In the genomic region with DNA sequence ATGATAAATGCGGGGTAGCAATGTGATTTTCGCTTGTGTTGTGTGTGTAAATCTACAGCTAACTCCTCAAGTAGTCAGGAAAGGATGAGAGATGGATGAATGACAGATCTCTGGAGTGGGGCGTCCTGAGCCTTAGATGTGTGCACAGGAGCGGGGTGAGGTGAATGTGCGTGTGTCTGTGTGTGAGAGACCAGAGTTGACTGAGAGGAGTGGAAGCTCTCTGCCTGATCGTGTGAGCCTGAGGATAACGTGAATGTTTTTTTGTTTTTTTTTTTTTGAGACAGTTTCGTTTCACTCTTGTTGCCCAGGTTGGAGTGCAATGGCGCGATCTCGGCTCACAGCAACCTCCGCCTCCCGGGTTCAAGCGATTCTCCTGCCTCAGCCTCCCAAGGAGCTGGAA, we compare ENCODE assay signal across 9 cellular contexts. TPM values are rescaled to one million over a fixed set of nuclear protein-coding genes. Genes with fewer than 3 reads are reported as not detected.
DNase-seq lines count a peak whose midpoint lies in the region; ATAC-seq, FAIRE-seq and TF ChIP-seq lines count a peak whose summit lies in the region.
"Had no signal": no experiment of that assay in that cellular context is flagged by ENCODE, and none has a peak within 500 bp of the region (broad histone marks: within the 10 kb centered on the region; RNA-seq: fewer than 3 reads in every experiment).

No MANE protein-coding gene starts in this region.

- H3K23ac ChIP-seq in H1 (ENCODE audit: insufficient read length): no peak overlapping the region

- H4K5ac ChIP-seq in H1 (ENCODE audit: insufficient read length, low read depth, low read length): no peak overlapping the region

- H3K9ac ChIP-seq in BLaER1 (no peak overlapping the region), H1 (replicated peaks in 1 of 4; ENCODE audit: extremely low read depth in 1 of 4, low read depth in 3 of 4, low read length in 3 of 4) (peak overlapping the region in 1 of 4 experiments; percentile 94; a peak in 2 of 7 replicates)

- H2AFZ ChIP-seq in H1 (ENCODE audit: low read length): peak overlapping the region; percentile 99; the same call in 1 of the 2 replicates

- H3K23me2 ChIP-seq in H1 (ENCODE audit: low read depth, low read length): peaks cover 2% of the 10 kb centered on the region; the same call in 1 of the 2 replicates

- no peak for TF ChIP-seq RAD21 in H1 (IDR thresholded peaks at IDR 0.05 in 1 of 2, conservative IDR thresholded peaks at IDR 0.05 in 1 of 2; ENCODE audit: low read depth in 2 of 2, low read length in 2 of 2)

- 76% methylated on average over 14 of the region's 14 CpGs; no CpG with 5 or more reads in 1 of the 2 experiments for WGBS in H1 (ENCODE audit: extremely low coverage in 1 of 2, insufficient coverage in 1 of 2, insufficient read length in 1 of 2, insufficient replicate concordance in 2 of 2, low coverage in 1 of 2, low lambda C conversion rate in 2 of 2, missing lambda C conversion rate in 1 of 2), 2 experiments

- H3K27ac ChIP-seq in BLaER1: no peak overlapping the region
- H3K27ac ChIP-seq in H1 (ENCODE audit: low read depth, low read length): no peak overlapping the region

- no peak overlapping the region for H2BK120ac ChIP-seq in H1 (replicated peaks; ENCODE audit: low read depth, low read length)

- no peak overlapping the region for H3K18ac ChIP-seq in H1 (ENCODE audit: extremely low read depth, low read length)

- H3K36me3 ChIP-seq in BLaER1 (peaks cover 72% of the 10 kb centered on the region), H1 (ENCODE audit: control insufficient read depth in 2 of 4, insufficient read depth in 4 of 4, low read length in 3 of 4) (peaks cover 0 to 13% (median 3%) of the 10 kb centered on the region in 4 experiments; a peak in 3 of 8 replicates)

- no peak overlapping the region for H2BK12ac ChIP-seq in H1 (ENCODE audit: low read depth, low read length)

- H3K4me3 Mint-ChIP-seq in nephron progenitor cell: peak overlapping the region; percentile 100

- FAIRE-seq in H1 (lab: Jason Lieb, UNC): no peak

- peaks cover 24% of the 10 kb centered on the region for H3K4me1 Mint-ChIP-seq in nephron progenitor cell

- DNase-seq in NB4 (ENCODE audit: low read depth) (no peak), H1 (ENCODE audit: low read depth in 1 of 2, low spot score in 2 of 2) (no peak), nephron progenitor cell (no peak), kidney tubule cell (ENCODE audit: low spot score) (no peak), NOMO-1 treated with dmso at 0.1 percent for 144 hours (lab: John Stamatoyannopoulos, UW; ENCODE audit: unreplicated experiment) (no peak), NCI-H524 (lab: John Stamatoyannopoulos, UW) (no peak)
- DNase-seq: NCI-H1930 had no signal

- no peak overlapping the region for H2AK5ac ChIP-seq in H1 (ENCODE audit: low read depth, low read length)

- POLR2A ChIA-PET in H1 (lab: Charles Lee; ENCODE audit: partially characterized antibody): interaction anchor here (0.5 to 0.9 kb wide), 2 partner anchors 98 to 99 kb away, joined by 3 read pairs; no protein-coding TSS in a partner anchor

- H3K27me3 ChIP-seq in BLaER1: no peaks in the 10 kb centered on the region
- no peaks in the 10 kb centered on the region for H3K27me3 ChIP-seq in H1 (replicated peaks in 1 of 4; ENCODE audit: control insufficient read depth in 3 of 4, extremely low read depth in 1 of 4, insufficient read depth in 3 of 4, low read length in 3 of 4)

- H2BK15ac ChIP-seq in H1 (ENCODE audit: low read length): no peak overlapping the region

- TF ChIP-seq CTCF in NB4 (IDR thresholded peaks at IDR 0.05; ENCODE audit: low read depth, low read length) (no peak), H1 (IDR thresholded peaks at IDR 0.05; ENCODE audit: control extremely low read depth in 1 of 3, insufficient read depth in 1 of 3, low read depth in 1 of 3, low read length in 3 of 3) (no peak), nephron progenitor cell (IDR thresholded peaks at IDR 0.05) (no peak)

- ATAC-seq in GM18909 (IDR thresholded peaks at IDR 0.05; ENCODE audit: poor library complexity, unreplicated experiment): no peak

- H3K79me1 ChIP-seq in H1 (ENCODE audit: low read depth, low read length): peaks cover 8% of the 10 kb centered on the region; the same call in 1 of the 2 replicates

- peaks cover 12% of the 10 kb centered on the region for H3K27me3 Mint-ChIP-seq in nephron progenitor cell (ENCODE audit: low read depth, poor library complexity)

- no peak overlapping the region for H2BK20ac ChIP-seq in H1 (ENCODE audit: low read length)

- no peak overlapping the region for H3K56ac ChIP-seq in H1 (replicated peaks; ENCODE audit: insufficient read length, low read depth, low read length)

- TF ChIP-seq POLR2A in NB4 (IDR thresholded peaks at IDR 0.05; ENCODE audit: extremely low read depth, insufficient read length) (no peak), H1 (IDR thresholded peaks at IDR 0.05; ENCODE audit: control extremely low read depth in 1 of 2, low read depth in 2 of 2, low read length in 2 of 2) (no peak)

- no peak overlapping the region for H3K4ac ChIP-seq in H1 (replicated peaks; ENCODE audit: insufficient read length, low read depth, low read length)

- peaks cover 15% of the 10 kb centered on the region; the same call in 1 of the 2 replicates for H3K4me1 ChIP-seq in BLaER1
- H3K4me1 ChIP-seq in H1 (replicated peaks in 1 of 4; ENCODE audit: control insufficient read depth in 3 of 4, insufficient read depth in 4 of 4, low read length in 3 of 4): peaks cover 0 to 2% (median under 1%) of the 10 kb centered on the region in 4 experiments; a peak in 1 of 7 replicates

- no peak for TF ChIP-seq EP300 in H1 (IDR thresholded peaks at IDR 0.05; ENCODE audit: borderline replicate concordance in 1 of 2, low read depth in 2 of 2, low read length in 2 of 2)

- H3K4me2 ChIP-seq in BLaER1: peak overlapping the region; percentile 70
- peak overlapping the region; percentile 60 to 85 for H3K4me2 ChIP-seq in H1 (ENCODE audit: insufficient read depth in 1 of 2, low read depth in 2 of 2, low read length in 2 of 2)

- peak overlapping the region; percentile 84 for H3K27ac Mint-ChIP-seq in nephron progenitor cell

- peaks cover 89% of the 10 kb centered on the region for H3K36me3 Mint-ChIP-seq in nephron progenitor cell (ENCODE audit: low read depth)

- peaks cover 4 to 33% of the 10 kb centered on the region in 2 experiments; a peak in 3 of 4 replicates for H3K79me2 ChIP-seq in H1 (ENCODE audit: control insufficient read depth in 1 of 2, insufficient read depth in 2 of 2, low read length in 2 of 2)

- H4K20me1 ChIP-seq in BLaER1: no peaks in the 10 kb centered on the region
- peaks cover 0 to 6% of the 10 kb centered on the region in 2 experiments for H4K20me1 ChIP-seq in H1 (replicated peaks in 1 of 2; ENCODE audit: control insufficient read depth in 1 of 2, insufficient read depth in 2 of 2, low read length in 2 of 2)

- no peak overlapping the region for H4K91ac ChIP-seq in H1 (replicated peaks; ENCODE audit: insufficient read length, low read length)

- H3K14ac ChIP-seq in H1 (ENCODE audit: insufficient read length): no peak overlapping the region

- no peak overlapping the region; the same call in 1 of the 2 replicates for H4K8ac ChIP-seq in H1 (ENCODE audit: extremely low read depth, insufficient read depth, low read length)

- CTCF ChIA-PET in H1 (lab: Charles Lee; ENCODE audit: partially characterized antibody): interaction anchor here (0.6 to 0.7 kb wide), 2 partner anchors 325 to 549 kb away, joined by 3 read pairs; no protein-coding TSS in a partner anchor

- H3K4me3 ChIP-seq in BLaER1 (peak overlapping the region; percentile 71), NB4 (ENCODE audit: low read depth, low read length) (peak overlapping the region; percentile 88), H1 (ENCODE audit: extremely low read depth in 1 of 4, insufficient read depth in 2 of 4, low read depth in 3 of 4, low read length in 4 of 4) (peak overlapping the region; percentile 88 to 96 (median 92))

- H3K9me3 ChIP-seq in BLaER1 (peaks cover 91% of the 10 kb centered on the region), H1 (ENCODE audit: insufficient read depth in 2 of 2, low read depth in 1 of 2, low read length in 1 of 2) (no peaks in the 10 kb centered on the region; a peak in 1 of 4 replicates)

- peaks cover 90% of the 10 kb centered on the region for H3K9me3 Mint-ChIP-seq in nephron progenitor cell

- no peak overlapping the region for H2BK5ac ChIP-seq in H1 (ENCODE audit: low read depth, low read length)

TF ChIP-seq in H1, 55 proteins besides CTCF, POLR2A, EP300 and RAD21 (continues in another document):
- no peak for TF ChIP-seq CEBPB (IDR thresholded peaks at IDR 0.05; ENCODE audit: low read depth, low read length)
- no peak for TF ChIP-seq SP1 (IDR thresholded peaks at IDR 0.05; ENCODE audit: low read depth, low read length)
- TF ChIP-seq GABPA (IDR thresholded peaks at IDR 0.05; ENCODE audit: borderline replicate concordance, insufficient read depth, low read length): no peak
- no peak for TF ChIP-seq YY1 (IDR thresholded peaks at IDR 0.05; ENCODE audit: low read depth, low read length)
- TF ChIP-seq TEAD4 (IDR thresholded peaks at IDR 0.05; ENCODE audit: low read depth, low read length): no peak
- no peak for TF ChIP-seq JUND (IDR thresholded peaks at IDR 0.05; ENCODE audit: low read length)
- TF ChIP-seq ASH2L (IDR thresholded peaks at IDR 0.05; ENCODE audit: low read length): no peak
- no peak for TF ChIP-seq CHD1 (IDR thresholded peaks at IDR 0.05; ENCODE audit: low read depth, low read length)
- no peak for TF ChIP-seq RXRA (IDR thresholded peaks at IDR 0.05; ENCODE audit: insufficient read depth, low read depth, low read length)
- TF ChIP-seq SIRT6 (IDR thresholded peaks at IDR 0.05; ENCODE audit: low read length): no peak

RNA-seq across cellular contexts. Expression of a gene that starts 0.8 kb away (rescaled TPM):
- total RNA-seq in H1 (2021; fragmentation: NEBNext Ultra II Directional; extraction: Animal tissue kit (Norgen Biotek cat#: 25700)): 5.4 and 5.9 TPM in 2 replicates
- 0.93 and 1.1 TPM in 2 replicates for polyA plus RNA-seq in H1 (2011; rRNA removed)
- polyA plus RNA-seq in H1 (2011; cell fraction: cytosol; rRNA removed): 2.7 TPM
- 1.5 TPM for polyA plus RNA-seq in H1 (2011; cell fraction: nucleus; rRNA removed)
- 2.1 to 7.0 TPM (median 4.4 TPM) in 4 replicates for polyA plus RNA-seq in H1 (2012, experiment 1 of 2)
- 1.4 TPM for polyA plus RNA-seq in H1 (2012, experiment 2 of 2)
- polyA plus RNA-seq in H1 (2013, experiment 1 of 2): 3.7 TPM
- 3.3 TPM for polyA plus RNA-seq in H1 (2013, experiment 2 of 2)
- 3.0 and 3.7 TPM in 2 replicates for polyA minus RNA-seq in H1 (2011; rRNA and poly(A)+ RNA removed)
- 3.0 TPM for polyA minus RNA-seq in H1 (2011; cell fraction: cytosol; rRNA and poly(A)+ RNA removed)
- 4.7 TPM for polyA minus RNA-seq in H1 (2011; cell fraction: nucleus; rRNA and poly(A)+ RNA removed)

RNA-seq across cellular contexts. Expression of a gene that starts 21.6 kb away (rescaled TPM):
- total RNA-seq in H1 (2021; fragmentation: NEBNext Ultra II Directional; extraction: Animal tissue kit (Norgen Biotek cat#: 25700)): 10.5 and 10.6 TPM in 2 replicates
- polyA plus RNA-seq in H1 (2011; rRNA removed): 1.7 and 6.5 TPM in 2 replicates
- 5.8 TPM for polyA plus RNA-seq in H1 (2011; cell fraction: cytosol; rRNA removed)
- 3.5 TPM for polyA plus RNA-seq in H1 (2011; cell fraction: nucleus; rRNA removed)
- 6.1 to 7.6 TPM (median 6.2 TPM) in 4 replicates for polyA plus RNA-seq in H1 (2012, experiment 1 of 2)
- polyA plus RNA-seq in H1 (2012, experiment 2 of 2): 0.75 TPM
- 10.3 TPM for polyA plus RNA-seq in H1 (2013, experiment 1 of 2)
- polyA plus RNA-seq in H1 (2013, experiment 2 of 2): 9.9 TPM
- polyA minus RNA-seq in H1 (2011; rRNA and poly(A)+ RNA removed): 9.5 and 11.7 TPM in 2 replicates
- polyA minus RNA-seq in H1 (2011; cell fraction: cytosol; rRNA and poly(A)+ RNA removed): 6.7 TPM
- 14.6 TPM for polyA minus RNA-seq in H1 (2011; cell fraction: nucleus; rRNA and poly(A)+ RNA removed)
